11 cellular contexts compared by ENCODE assay signal in genomic region chr4:99861120-99861905, GRCh38. TPM values are rescaled to one million over a fixed set of nuclear protein-coding genes. Genes with fewer than 3 reads are reported as not detected.
DNase-seq lines count a peak whose midpoint lies in the region; ATAC-seq and TF ChIP-seq lines count a peak whose summit lies in the region.
"Had no signal": no experiment of that assay in that cellular context is flagged by ENCODE, and none has a peak within 500 bp of the region (broad histone marks: within the 10 kb centered on the region; RNA-seq: fewer than 3 reads in every experiment).

No MANE protein-coding gene starts in this region.

- H3K36me3 ChIP-seq in upper lobe of left lung: no peaks in the 10 kb centered on the region

- H3K4me3 ChIP-seq in HL-60 (replicated peaks; ENCODE audit: insufficient read depth, low read length): no peak overlapping the region
- H3K4me3 ChIP-seq in upper lobe of left lung: no peak overlapping the region

- peak overlapping the region; percentile 64 for H3K27ac Mint-ChIP-seq in activated naive CD8-positive, alpha-beta T cell treated with anti-CD3 and anti-CD28 coated beads, Interleukin-2, amount 10 ng/mL, durations not matched to agents 7 days and 5 days

- TF ChIP-seq POLR2A in upper lobe of left lung (IDR thresholded peaks at IDR 0.05): no peak

- no peak for TF ChIP-seq CTCF in HL-60 (IDR thresholded peaks at IDR 0.05; ENCODE audit: insufficient read depth, low read length)
- no peak for TF ChIP-seq CTCF in upper lobe of left lung (IDR thresholded peaks at IDR 0.05)

- no peaks in the 10 kb centered on the region for H3K9me3 ChIP-seq in upper lobe of left lung

- no peaks in the 10 kb centered on the region for H3K9me3 Mint-ChIP-seq in activated naive CD8-positive, alpha-beta T cell treated with anti-CD3 and anti-CD28 coated beads, Interleukin-2, amount 10 ng/mL, durations not matched to agents 7 days and 5 days

- peaks cover 27% of the 10 kb centered on the region for H3K36me3 Mint-ChIP-seq in activated naive CD8-positive, alpha-beta T cell treated with anti-CD3 and anti-CD28 coated beads, Interleukin-2, amount 10 ng/mL, durations not matched to agents 7 days and 5 days

- TF ChIP-seq EP300 in upper lobe of left lung (IDR thresholded peaks at IDR 0.05): no peak

- H3K4me3 Mint-ChIP-seq in activated naive CD8-positive, alpha-beta T cell treated with anti-CD3 and anti-CD28 coated beads, Interleukin-2, amount 10 ng/mL, durations not matched to agents 7 days and 5 days: peak overlapping the region; percentile 40

- H3K4me1 ChIP-seq in upper lobe of left lung: no peaks in the 10 kb centered on the region

- peaks cover 29% of the 10 kb centered on the region for H3K4me1 Mint-ChIP-seq in activated naive CD8-positive, alpha-beta T cell treated with anti-CD3 and anti-CD28 coated beads, Interleukin-2, amount 10 ng/mL, durations not matched to agents 7 days and 5 days

- POLR2A ChIA-PET in activated naive CD8-positive, alpha-beta T cell treated with anti-CD3 and anti-CD28 coated beads, Interleukin-2, amount 10 ng/mL, durations not matched to agents 7 days and 5 days (lab: Charles Lee): interaction anchor here (2.1 kb wide), 1 partner anchor 45 kb away, joined by 8 read pairs; the partner anchor contains the start of gene DAPP1

- peak in 1 of 2 experiments; percentile 72 for DNase-seq in HL-60 (ENCODE audit: low read depth in 1 of 2, low spot score in 1 of 2)
- DNase-seq in activated naive CD8-positive, alpha-beta T cell treated with anti-CD3 and anti-CD28 coated beads, Interleukin-2, amount 10 ng/mL, durations not matched to agents 7 days and 5 days: no peak
- no peak for DNase-seq in cerebellar cortex (ENCODE audit: low spot score)
- no peak for DNase-seq in upper lobe of left lung
- DNase-seq in UCSD-AML1 (lab: John Stamatoyannopoulos, UW; ENCODE audit: unreplicated experiment): no peak
- DNase-seq in KG1 (lab: John Stamatoyannopoulos, UW): no peak
- DNase-seq: EL, retina had no signal

- peak overlapping the region; percentile 48 for H3K27ac ChIP-seq in HL-60 (replicated peaks)
- H3K27ac ChIP-seq in upper lobe of left lung: peak overlapping the region in 1 of 4 donors; percentile 8

- H3K27me3 ChIP-seq in HL-60 (ENCODE audit: insufficient read depth, poor library complexity, severe bottlenecking): no peaks in the 10 kb centered on the region
- H3K27me3 ChIP-seq in upper lobe of left lung: no peaks in the 10 kb centered on the region

- ATAC-seq in GM18499 (IDR thresholded peaks at IDR 0.05; ENCODE audit: insufficient read depth, unreplicated experiment) (peak; percentile 55), GM21367 (IDR thresholded peaks at IDR 0.05; ENCODE audit: unreplicated experiment) (peak; percentile 56), upper lobe of left lung (ENCODE audit: low FRiP score in 2 of 2) (no peak)
- ATAC-seq in activated naive CD8-positive, alpha-beta T cell treated with anti-CD3 and anti-CD28 coated beads, Interleukin-2, amount 10 ng/mL, durations not matched to agents 7 days and 5 days (ENCODE audit: low read depth): peak; percentile 55

- no peaks in the 10 kb centered on the region for H3K27me3 Mint-ChIP-seq in activated naive CD8-positive, alpha-beta T cell treated with anti-CD3 and anti-CD28 coated beads, Interleukin-2, amount 10 ng/mL, durations not matched to agents 7 days and 5 days

- 46 to 51% methylated on average over 5 of the region's 5 CpGs for WGBS in upper lobe of left lung, 2 donors

RNA-seq across cellular contexts. Expression of gene LAMTOR3, which starts 32.9 kb away (rescaled TPM):
- total RNA-seq in activated naive CD8-positive, alpha-beta T cell treated with anti-CD3 and anti-CD28 coated beads, Interleukin-2, amount 10 ng/mL, durations not matched to agents 7 days and 5 days: 10 to 100 TPM; 27.4 to 28.3 TPM
- total RNA-seq in upper lobe of left lung: 10 to 100 TPM in 5 of 6 donors, 1 to 10 TPM in 1; 6.4 to 46.3 (median 40.9) TPM

RNA-seq across cellular contexts. Expression of gene DAPP1, which starts 44.7 kb away (rescaled TPM):
- 10 to 100 TPM; 19.6 to 22.8 TPM for total RNA-seq in activated naive CD8-positive, alpha-beta T cell treated with anti-CD3 and anti-CD28 coated beads, Interleukin-2, amount 10 ng/mL, durations not matched to agents 7 days and 5 days
- total RNA-seq in upper lobe of left lung: 10 to 100 TPM in 3 of 6 donors, 1 to 10 TPM in 3; 5.6 to 14.5 (median 10.6) TPM
- total RNA-seq: dermis microvascular lymphatic vessel endothelial cell had no signal

Comparison
In these comparisons a context has a peak if more than half of its experiments do, and no peak if none do; other contexts are left out.
1. ATAC-seq: peak in GM18499 (single experiment), GM21367 (single experiment) and activated naive CD8-positive, alpha-beta T cell treated with anti-CD3 and anti-CD28 coated beads, Interleukin-2, amount 10 ng/mL, durations not matched to agents 7 days and 5 days (single experiment); none in upper lobe of left lung (0 of 2).